20 cellular contexts compared by ENCODE assay signal in the genomic region with DNA sequence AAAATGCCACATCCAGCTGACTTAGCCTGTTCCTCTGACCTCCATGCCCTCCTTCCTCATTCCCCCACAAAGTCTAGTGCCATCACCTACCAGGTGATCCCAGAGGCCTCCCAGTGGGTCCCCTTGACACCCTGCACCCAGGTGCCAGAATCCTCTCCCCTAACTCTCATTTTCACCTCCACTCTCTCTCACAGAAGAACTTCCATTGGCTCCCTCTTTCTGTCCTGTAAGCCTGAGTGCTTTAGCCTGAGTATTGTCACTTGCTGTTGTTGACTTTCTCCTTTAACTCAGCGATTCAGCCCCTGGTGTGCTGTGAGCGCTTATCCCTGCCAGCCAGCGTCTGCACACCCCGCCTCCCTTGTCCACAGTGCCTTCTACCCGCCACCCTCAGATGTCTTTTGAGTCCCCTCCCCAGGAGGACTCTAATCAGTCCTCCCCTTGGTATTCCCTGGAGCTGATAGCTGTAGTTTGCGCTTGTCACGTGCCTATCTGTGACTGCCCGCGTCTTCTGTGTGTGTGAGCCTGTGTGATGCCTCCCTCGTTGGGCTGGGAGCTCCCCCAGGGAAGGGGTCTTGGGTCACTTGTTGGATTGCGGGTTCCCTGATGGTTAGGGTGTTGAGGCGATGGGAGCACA. TPM values are rescaled to one million over a fixed set of nuclear protein-coding genes. Genes with fewer than 3 reads are reported as not detected.
DNase-seq lines count a peak whose midpoint lies in the region; TF ChIP-seq lines count a peak whose summit lies in the region.
"Had no signal": no experiment of that assay in that cellular context is flagged by ENCODE, and none has a peak within 500 bp of the region (broad histone marks: within the 10 kb centered on the region; RNA-seq: fewer than 3 reads in every experiment).

No MANE protein-coding gene starts in this region.

- no peak overlapping the region for H3K27ac Mint-ChIP-seq in neural crest cell (ENCODE audit: unreplicated experiment)
- peak overlapping the region in 1 of 6 donors; percentile 62 for H3K27ac Mint-ChIP-seq in immature natural killer cell
- H3K27ac Mint-ChIP-seq: activated naive CD4-positive, alpha-beta T cell treated with anti-CD3 and anti-CD28 coated beads for 36 hours; dendritic cell treated with granulocyte-macrophage colony-stimulating factor and Interleukin-4, amounts not matched to agents 40 ng/mL and 50 ng/mL, for 4 days; naive thymus-derived CD8-positive, alpha-beta T cell had no signal

- H3K36me3 Mint-ChIP-seq in neural crest cell (ENCODE audit: low read depth) (no peaks in the 10 kb centered on the region), immature natural killer cell (no peaks in the 10 kb centered on the region)
- H3K36me3 Mint-ChIP-seq: naive thymus-derived CD8-positive, alpha-beta T cell had no signal

- intact Hi-C loops in dorsolateral prefrontal cortex (cut with DNase I) = no loop called here

- DNase-seq in NCI-H1436 (lab: John Stamatoyannopoulos, UW) (peak; percentile 64), NCI-H1436 treated with DMSO at 0.1 percent for 48 hours (lab: John Stamatoyannopoulos, UW) (no peak), HUDEP-2 (lab: John Stamatoyannopoulos, UW; ENCODE audit: unreplicated experiment in 76 of 76) (peak in 75 of 76 experiments; percentile 44 to 92 (median 79)), dorsolateral prefrontal cortex (no peak), neural crest cell (ENCODE audit: low read depth, low spot score) (no peak), coronary artery (ENCODE audit: low spot score) (no peak), immature natural killer cell (no peak)
- no peak for DNase-seq in stimulated activated CD4-positive, alpha-beta T cell treated with anti-CD3 and anti-CD28 coated beads, Interleukin-15, amount 100 ng/mL, for 24 hours
- DNase-seq: activated CD4-positive, alpha-beta T cell treated with anti-CD3 and anti-CD28 coated beads, Interleukin-2, amount 50 U/mL, for 48 hours; activated naive CD4-positive, alpha-beta T cell treated with anti-CD3 and anti-CD28 coated beads for 36 hours; activated T-cell treated with anti-CD3 and anti-CD28 coated beads, Interleukin-2, amount 50 U/mL, for 1 hour; DND-41; mammary epithelial cell; naive thymus-derived CD8-positive, alpha-beta T cell; NCI-H774; stimulated activated naive CD8-positive, alpha-beta T cell treated with anti-CD3 and anti-CD28 coated beads, Interleukin-15, Interleukin-2, amounts not matched to agents 100 U/mL and 50 U/mL, for 24 hours had no signal

- H3K4me1 Mint-ChIP-seq in neural crest cell (peaks cover 51% of the 10 kb centered on the region), immature natural killer cell (no peaks in the 10 kb centered on the region)

- H3K4me3 Mint-ChIP-seq in neural crest cell (peak overlapping the region; percentile 66), immature natural killer cell (no peak overlapping the region)
- H3K4me3 Mint-ChIP-seq: activated naive CD4-positive, alpha-beta T cell treated with anti-CD3 and anti-CD28 coated beads for 36 hours; dendritic cell treated with granulocyte-macrophage colony-stimulating factor and Interleukin-4, amounts not matched to agents 40 ng/mL and 50 ng/mL, for 4 days; naive thymus-derived CD8-positive, alpha-beta T cell had no signal

- TF ChIP-seq CTCF in dorsolateral prefrontal cortex (IDR thresholded peaks at IDR 0.05 in 54 of 56, conservative IDR thresholded peaks at IDR 0.05 in 2 of 56; ENCODE audit: low read depth in 1 of 56, partially characterized antibody in 56 of 56) (no peak), neural crest cell (conservative IDR thresholded peaks at IDR 0.05) (no peak), coronary artery (IDR thresholded peaks at IDR 0.05) (no peak)

- H3K9me3 Mint-ChIP-seq in neural crest cell (no peaks in the 10 kb centered on the region), immature natural killer cell (no peaks in the 10 kb centered on the region)
- H3K9me3 Mint-ChIP-seq: activated naive CD4-positive, alpha-beta T cell treated with anti-CD3 and anti-CD28 coated beads for 36 hours; dendritic cell treated with granulocyte-macrophage colony-stimulating factor and Interleukin-4, amounts not matched to agents 40 ng/mL and 50 ng/mL, for 4 days; naive thymus-derived CD8-positive, alpha-beta T cell had no signal

- no peaks in the 10 kb centered on the region for H3K27me3 ChIP-seq in dorsolateral prefrontal cortex
- H3K27me3 ChIP-seq: ascending aorta, esophagus muscularis mucosa had no signal

- H3K4me3 ChIP-seq in dorsolateral prefrontal cortex = peak overlapping the region in 1 of 59 donors; percentile 27
- no peak overlapping the region for H3K4me3 ChIP-seq in coronary artery
- H3K4me3 ChIP-seq: ascending aorta, esophagus muscularis mucosa had no signal

- H3K27me3 Mint-ChIP-seq in neural crest cell (ENCODE audit: low read depth) = peaks cover 9% of the 10 kb centered on the region
- peaks cover 0 to 10% (median 4%) of the 10 kb centered on the region in 3 donors for H3K27me3 Mint-ChIP-seq in immature natural killer cell (ENCODE audit: low read depth in 3 of 3)

- H3K27ac ChIP-seq in dorsolateral prefrontal cortex = peak overlapping the region in 52 of 59 donors; percentile 12 to 98 (median 85)
- H3K27ac ChIP-seq in coronary artery = peak overlapping the region in 1 of 2 donors; percentile 41
- H3K27ac ChIP-seq: ascending aorta, C4-2B had no signal

RNA-seq across cellular contexts. Expression of gene ARHGAP23, which starts 31.9 kb away (rescaled TPM):
- total RNA-seq in dorsolateral prefrontal cortex (100 to 1,000 TPM in 109 of 120 experiments, 10 to 100 TPM in 11; 93.2 to 496 (median 159) TPM), neural crest cell (25.7 and 30.0 TPM in 2 replicates)
- not detected for polyA plus RNA-seq in immature natural killer cell
- total RNA-seq: naive thymus-derived CD8-positive, alpha-beta T cell had no signal

Comparison
In these comparisons a context has a peak if more than half of its experiments do, and no peak if none do; other contexts are left out.
1. DNase-seq: peak in NCI-H1436 (single experiment) and HUDEP-2 (75 of 76); none in NCI-H1436 treated with DMSO at 0.1 percent for 48 hours (single experiment), dorsolateral prefrontal cortex (0 of 10), neural crest cell (single experiment), coronary artery (single experiment), immature natural killer cell (0 of 3) and stimulated activated CD4-positive, alpha-beta T cell treated with anti-CD3 and anti-CD28 coated beads, Interleukin-15, amount 100 ng/mL, for 24 hours (single experiment).